Comparison of ENCODE assay signal across 1 cellular context in the genomic region with DNA sequence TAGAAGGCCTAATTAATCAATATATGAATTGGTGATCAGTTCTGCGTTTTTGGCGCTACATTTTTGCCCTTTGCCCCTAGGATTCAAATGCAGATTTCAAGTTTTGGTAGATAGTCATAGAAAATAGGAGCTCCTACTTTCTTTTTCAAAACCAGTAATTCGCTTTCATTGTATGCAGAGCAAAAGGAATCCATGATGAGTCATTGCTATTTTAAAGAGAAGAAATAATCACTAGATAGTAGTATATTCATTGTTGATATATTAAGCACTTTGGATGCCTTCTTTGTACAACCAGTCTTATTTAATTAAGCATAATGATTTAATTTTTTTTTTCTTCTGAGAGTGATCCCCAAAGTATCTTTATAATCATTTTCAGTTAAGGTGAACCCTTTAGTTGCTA.
TF ChIP-seq lines count a peak whose summit lies in the region.

No MANE protein-coding gene starts in this region.

TF ChIP-seq in SK-N-SH treated with all-trans-retinoic acid at 6 μM for 48 hours, 23 proteins besides CTCF, POLR2A, EP300 and RAD21:
- TF ChIP-seq ZFP30 (CRISPR knock-in tag; IDR thresholded peaks at IDR 0.05): no peak
- TF ChIP-seq PPARA (CRISPR knock-in tag; IDR thresholded peaks at IDR 0.05; ENCODE audit: borderline replicate concordance): no peak
- TF ChIP-seq, protein P1, sequence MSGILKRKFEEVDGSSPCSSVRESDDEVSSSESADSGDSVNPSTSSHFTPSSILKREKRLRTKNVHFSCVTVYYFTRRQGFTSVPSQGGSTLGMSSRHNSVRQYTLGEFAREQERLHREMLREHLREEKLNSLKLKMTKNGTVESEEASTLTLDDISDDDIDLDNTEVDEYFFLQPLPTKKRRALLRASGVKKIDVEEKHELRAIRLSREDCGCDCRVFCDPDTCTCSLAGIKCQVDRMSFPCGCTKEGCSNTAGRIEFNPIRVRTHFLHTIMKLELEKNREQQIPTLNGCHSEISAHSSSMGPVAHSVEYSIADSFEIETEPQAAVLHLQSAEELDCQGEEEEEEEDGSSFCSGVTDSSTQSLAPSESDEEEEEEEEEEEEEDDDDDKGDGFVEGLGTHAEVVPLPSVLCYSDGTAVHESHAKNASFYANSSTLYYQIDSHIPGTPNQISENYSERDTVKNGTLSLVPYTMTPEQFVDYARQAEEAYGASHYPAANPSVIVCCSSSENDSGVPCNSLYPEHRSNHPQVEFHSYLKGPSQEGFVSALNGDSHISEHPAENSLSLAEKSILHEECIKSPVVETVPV (CRISPR knock-in tag; IDR thresholded peaks at IDR 0.05): no peak
- TF ChIP-seq, protein P2, sequence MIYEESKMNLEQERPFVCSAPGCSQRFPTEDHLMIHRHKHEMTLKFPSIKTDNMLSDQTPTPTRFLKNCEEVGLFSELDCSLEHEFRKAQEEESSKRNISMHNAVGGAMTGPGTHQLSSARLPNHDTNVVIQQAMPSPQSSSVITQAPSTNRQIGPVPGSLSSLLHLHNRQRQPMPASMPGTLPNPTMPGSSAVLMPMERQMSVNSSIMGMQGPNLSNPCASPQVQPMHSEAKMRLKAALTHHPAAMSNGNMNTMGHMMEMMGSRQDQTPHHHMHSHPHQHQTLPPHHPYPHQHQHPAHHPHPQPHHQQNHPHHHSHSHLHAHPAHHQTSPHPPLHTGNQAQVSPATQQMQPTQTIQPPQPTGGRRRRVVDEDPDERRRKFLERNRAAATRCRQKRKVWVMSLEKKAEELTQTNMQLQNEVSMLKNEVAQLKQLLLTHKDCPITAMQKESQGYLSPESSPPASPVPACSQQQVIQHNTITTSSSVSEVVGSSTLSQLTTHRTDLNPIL (CRISPR knock-in tag; IDR thresholded peaks at IDR 0.05; ENCODE audit: low read depth): no peak
- no peak for TF ChIP-seq CSDC2 (CRISPR knock-in tag; IDR thresholded peaks at IDR 0.05)
- TF ChIP-seq POU6F1 (CRISPR knock-in tag; IDR thresholded peaks at IDR 0.05; ENCODE audit: borderline replicate concordance, low read depth): no peak
- TF ChIP-seq ZNF565 (CRISPR knock-in tag; conservative IDR thresholded peaks at IDR 0.05; ENCODE audit: low read depth): no peak
- no peak for TF ChIP-seq SNAI2 (CRISPR knock-in tag; IDR thresholded peaks at IDR 0.05)
- no peak for TF ChIP-seq TSHZ2 (CRISPR knock-in tag; IDR thresholded peaks at IDR 0.05)
- no peak for TF ChIP-seq OSR1 (CRISPR knock-in tag; IDR thresholded peaks at IDR 0.05)
- no peak for TF ChIP-seq BACH2 (CRISPR knock-in tag; IDR thresholded peaks at IDR 0.05; ENCODE audit: borderline replicate concordance)
- no peak for TF ChIP-seq ZNF70 (CRISPR knock-in tag; IDR thresholded peaks at IDR 0.05)
- no peak for TF ChIP-seq RARB (CRISPR knock-in tag; IDR thresholded peaks at IDR 0.05)
- no peak for TF ChIP-seq ZFP3 (CRISPR knock-in tag; IDR thresholded peaks at IDR 0.05)
- no peak for TF ChIP-seq TOX (CRISPR knock-in tag; IDR thresholded peaks at IDR 0.05; ENCODE audit: borderline replicate concordance)
- no peak for TF ChIP-seq ISL1 (CRISPR knock-in tag; IDR thresholded peaks at IDR 0.05)
